8 cellular contexts compared by ENCODE assay signal in the genomic region with DNA sequence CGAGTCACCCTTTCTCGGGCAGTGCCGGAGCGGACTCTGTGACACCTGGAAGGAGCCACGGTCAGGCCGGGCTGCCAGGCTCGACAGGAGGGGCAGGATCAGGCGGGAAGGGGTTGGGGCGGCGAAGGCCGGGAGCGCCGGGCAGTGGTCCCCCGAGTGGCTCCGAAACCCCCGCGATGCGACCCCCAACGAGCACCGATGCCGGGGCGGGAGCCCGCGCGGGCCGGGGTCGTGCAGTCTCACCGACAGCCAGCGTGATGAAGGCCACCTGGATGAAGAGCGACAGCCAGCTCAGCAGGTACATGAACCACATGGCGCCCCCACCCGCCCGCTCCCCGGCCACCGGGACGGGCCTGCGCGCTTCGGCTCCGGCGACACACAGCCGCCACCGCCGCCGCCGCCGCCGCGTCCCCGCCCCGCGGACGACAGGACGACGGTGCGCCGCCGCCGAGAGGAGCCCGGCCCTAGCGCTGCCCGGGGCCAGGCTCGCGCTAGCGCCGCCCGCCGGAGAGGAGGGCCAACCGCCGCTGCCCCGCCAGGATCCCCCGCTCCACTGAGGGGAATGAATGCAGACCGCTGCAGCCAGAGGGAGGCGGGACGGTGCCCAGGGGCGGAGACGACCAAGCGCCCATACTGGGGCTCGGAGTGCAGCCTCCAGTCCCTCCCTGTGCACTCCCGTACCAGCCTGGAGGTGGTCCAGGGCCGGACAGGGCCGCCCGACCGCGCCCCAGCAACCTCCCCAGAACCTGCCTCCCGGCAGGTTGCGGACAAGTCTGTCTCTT. TPM values are rescaled to one million over a fixed set of nuclear protein-coding genes. Genes with fewer than 3 reads are reported as not detected.
DNase-seq lines count a peak whose midpoint lies in the region; ATAC-seq and TF ChIP-seq lines count a peak whose summit lies in the region.

A gene (minus strand): TSS at position 429 of the 782 bp plus-strand sequence. CDS start 116 bp downstream, at position 313.

- peak in 1 of 2 donors; percentile 29 for TF ChIP-seq POLR2A in heart left ventricle (IDR thresholded peaks at IDR 0.05)

- peaks cover 33 to 41% (median 36%) of the 10 kb centered on the region in 3 donors for H3K4me1 Mint-ChIP-seq in T-cell
- H3K4me1 Mint-ChIP-seq in progenitor cell of endocrine pancreas (ENCODE audit: low read depth), result peaks cover 14% of the 10 kb centered on the region

- intact Hi-C loops in heart left ventricle (cut with DNase I) (no loop called here), upper lobe of right lung (cut with DNase I) (no loop called here)

- H3K27ac Mint-ChIP-seq in T-cell (peak within 1 kb of the TSS; percentile 91 to 93), progenitor cell of endocrine pancreas (peak within 1 kb of the TSS; percentile 94)

- H3K36me3 Mint-ChIP-seq in T-cell (peaks cover 8% of the 10 kb centered on the region), progenitor cell of endocrine pancreas (ENCODE audit: insufficient read depth) (no peaks in the 10 kb centered on the region)

- H3K4me3 Mint-ChIP-seq in T-cell (peak within 1 kb of the TSS; percentile 95 to 100 (median 97)), progenitor cell of endocrine pancreas (ENCODE audit: low read depth) (peak within 1 kb of the TSS; percentile 86)

- H3K36me3 ChIP-seq in heart left ventricle (peaks cover 2 to 35% (median 25%) of the 10 kb centered on the region in 9 donors), upper lobe of right lung (peaks cover 24% of the 10 kb centered on the region)

- CTCF ChIA-PET in T-cell (lab: Charles Lee), result interaction anchor here in 1 of 2 donors (1.0 to 1.3 kb wide), 2 partner anchors 10 to 17 kb away, joined by 3 to 4 read pairs; no protein-coding TSS in a partner anchor

- DNase-seq in NCI-H1105 (lab: John Stamatoyannopoulos, UW) (peak; percentile 78), T-cell (peak; percentile 74 to 93 (median 85)), heart left ventricle (peak; percentile 90 to 95 (median 93)), progenitor cell of endocrine pancreas (ENCODE audit: low spot score, unreplicated experiment) (peak; percentile 91), upper lobe of right lung (peak; percentile 96)

- ATAC-seq in HG02642 (IDR thresholded peaks at IDR 0.05; ENCODE audit: poor library complexity, unreplicated experiment) (peak; percentile 97), T-cell (replicated peaks in 1 of 4) (peak; percentile 95 to 98 (median 96)), heart left ventricle (peak; percentile 96 to 99 (median 98)), upper lobe of right lung (peak; percentile 99)

- no peaks in the 10 kb centered on the region for H3K27me3 ChIP-seq in heart left ventricle
- no peaks in the 10 kb centered on the region for H3K27me3 ChIP-seq in upper lobe of right lung

- H3K27ac ChIP-seq in adipose tissue (ENCODE audit: low read depth, low read length) (no peak within 1 kb of the TSS), heart left ventricle (peak within 1 kb of the TSS; percentile 57 to 92 (median 86)), upper lobe of right lung (peak within 1 kb of the TSS; percentile 88)

- POLR2A ChIA-PET in T-cell (lab: Charles Lee), result no interaction called here

- TF ChIP-seq CTCF in GM12875 (IDR thresholded peaks at IDR 0.05; ENCODE audit: borderline replicate concordance, insufficient read depth, low read depth, low read length) (peak; percentile 90), heart left ventricle (IDR thresholded peaks at IDR 0.05) (peak; percentile 49 to 97 (median 74)), progenitor cell of endocrine pancreas (IDR thresholded peaks at IDR 0.05; ENCODE audit: unreplicated experiment) (peak; percentile 75), upper lobe of right lung (IDR thresholded peaks at IDR 0.05) (peak; percentile 65)

- H3K4me3 ChIP-seq in GM12875 (ENCODE audit: low read depth, low read length) (peak within 1 kb of the TSS; percentile 91), heart left ventricle (peak within 1 kb of the TSS; percentile 78 to 100 (median 98)), upper lobe of right lung (peak within 1 kb of the TSS; percentile 96)

- H3K4me1 ChIP-seq in heart left ventricle (peaks cover 5 to 32% (median 21%) of the 10 kb centered on the region in 12 donors), upper lobe of right lung (peaks cover 14% of the 10 kb centered on the region)

- 0 to 1% (median 1%) methylated on average over 45 to 87 of the region's 87 CpGs for WGBS in adipose tissue, 3 donors
- 0 to 1% (median 0%) methylated on average over 21 to 87 of the region's 87 CpGs for WGBS in heart left ventricle, 4 donors

- H3K9me3 Mint-ChIP-seq in T-cell, result no peaks in the 10 kb centered on the region
- H3K9me3 Mint-ChIP-seq in progenitor cell of endocrine pancreas (ENCODE audit: low read depth), result no peaks in the 10 kb centered on the region

- H3K27me3 Mint-ChIP-seq in T-cell (no peaks in the 10 kb centered on the region), progenitor cell of endocrine pancreas (peaks cover 4% of the 10 kb centered on the region)

- H3K9me3 ChIP-seq in heart left ventricle (no peaks in the 10 kb centered on the region), upper lobe of right lung (no peaks in the 10 kb centered on the region)

RNA-seq across cellular contexts. Expression of the gene that starts here (rescaled TPM):
- 10 to 100 TPM; 35.9 to 60.3 (median 48.1) TPM for total RNA-seq in T-cell
- polyA plus RNA-seq in adipose tissue, result 10 to 100 TPM; 32.3 to 56.6 (median 45.3) TPM
- total RNA-seq in heart left ventricle, result 10 to 100 TPM; 32.1 to 54.4 (median 50.4) TPM
- polyA plus RNA-seq in heart left ventricle, result 10 to 100 TPM; 29.2 to 69.3 TPM
- 35.4 and 36.9 TPM in 2 replicates for total RNA-seq in progenitor cell of endocrine pancreas
- 63.1 TPM for total RNA-seq in upper lobe of right lung
